Comparison of ENCODE assay signal across 1 cellular context in the genomic region with DNA sequence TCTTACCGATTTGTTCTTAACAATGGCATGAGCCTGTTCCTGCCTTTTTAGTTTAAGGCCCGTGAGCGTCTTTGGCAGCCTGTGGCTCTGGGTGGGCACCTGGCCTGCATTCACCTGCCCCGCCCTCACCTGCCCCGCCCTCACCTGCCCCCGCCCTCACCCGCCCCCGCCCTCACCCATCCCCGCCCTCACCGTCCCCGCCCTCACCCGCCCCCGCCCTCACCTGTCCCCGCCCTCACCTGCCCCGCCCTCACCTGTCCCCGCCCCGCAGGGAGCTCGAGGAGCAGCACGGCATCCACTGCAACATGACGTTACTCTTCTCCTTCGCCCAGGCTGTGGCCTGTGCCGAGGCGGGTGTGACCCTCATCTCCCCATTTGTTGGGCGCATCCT.
TF ChIP-seq lines count a peak whose summit lies in the region.

No MANE protein-coding gene starts in this region.

TF ChIP-seq in HCT116, 20 proteins besides CTCF, POLR2A, EP300 and RAD21:
- TF ChIP-seq ELF1 (IDR thresholded peaks at IDR 0.05; ENCODE audit: borderline replicate concordance, low read depth) = no peak
- peak; percentile 35 for TF ChIP-seq POLR2AphosphoS5 (IDR thresholded peaks at IDR 0.05; ENCODE audit: low read depth, low read length)
